In the genomic region with DNA sequence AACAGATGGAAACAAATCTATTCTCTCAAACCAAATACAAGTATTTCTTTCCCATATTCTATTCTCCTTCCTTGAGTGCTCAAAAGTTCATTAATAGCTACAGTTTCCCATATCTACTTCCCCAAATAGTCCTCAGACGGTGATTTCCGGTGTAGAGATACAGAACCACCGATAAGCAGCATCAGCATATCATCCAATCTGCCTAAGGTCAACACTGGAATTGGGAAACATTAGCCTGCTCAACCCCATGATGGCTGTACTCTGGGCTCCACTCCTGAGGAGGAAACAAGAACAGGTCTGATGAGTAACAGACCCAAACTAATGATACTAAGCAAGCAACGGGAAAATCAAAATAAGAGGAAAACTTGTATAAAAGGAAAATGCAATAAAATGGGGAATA, we compare ENCODE assay signal across 26 cellular contexts.
DNase-seq lines count a peak whose midpoint lies in the region; ATAC-seq, FAIRE-seq and TF ChIP-seq lines count a peak whose summit lies in the region.
"Had no signal": no experiment of that assay in that cellular context is flagged by ENCODE, and none has a peak within 500 bp of the region (broad histone marks: within the 10 kb centered on the region; RNA-seq: fewer than 3 reads in every experiment).

No MANE protein-coding gene starts in this region.

- no peak overlapping the region for H3K4me3 Mint-ChIP-seq in endothelial cell (ENCODE audit: unreplicated experiment)
- H3K4me3 Mint-ChIP-seq in natural killer cell treated with Interleukin-12 subunit alpha and Interleukin-12 subunit beta and Interleukin-15 and Interleukin-18, amount 100 ng/mL, for 72 hours = no peak overlapping the region
- H3K4me3 Mint-ChIP-seq: H9, T-cell had no signal

- peak; percentile 52 for ATAC-seq in mucosa of descending colon
- ATAC-seq in natural killer cell treated with Interleukin-12 subunit alpha and Interleukin-12 subunit beta and Interleukin-15 and Interleukin-18, amount 100 ng/mL, for 72 hours = no peak
- no peak for ATAC-seq in HG02970 (IDR thresholded peaks at IDR 0.05; ENCODE audit: low FRiP score, unreplicated experiment)
- ATAC-seq: Panc1, T-cell had no signal

- H3K9me3 ChIP-seq in mucosa of descending colon = no peaks in the 10 kb centered on the region

- TF ChIP-seq CTCF in endothelial cell (IDR thresholded peaks at IDR 0.05; ENCODE audit: unreplicated experiment) = no peak
- no peak for TF ChIP-seq CTCF in mucosa of descending colon (IDR thresholded peaks at IDR 0.05)

- H3K27me3 Mint-ChIP-seq in endothelial cell (ENCODE audit: unreplicated experiment) = peaks cover 7% of the 10 kb centered on the region
- peaks cover 0 to 3% of the 10 kb centered on the region in 2 donors for H3K27me3 Mint-ChIP-seq in natural killer cell treated with Interleukin-12 subunit alpha and Interleukin-12 subunit beta and Interleukin-15 and Interleukin-18, amount 100 ng/mL, for 72 hours
- H3K27me3 Mint-ChIP-seq: CD4-positive, alpha-beta memory T cell; IgD-negative memory B cell; T-cell had no signal

- peak; percentile 64 for FAIRE-seq in GM19239 (lab: Jason Lieb, UNC)
- FAIRE-seq: GM18507, HTR-8/SVneo had no signal

- no peak for DNase-seq in GM19239 (ENCODE audit: insufficient read length, low spot score)
- peak; percentile 48 for DNase-seq in KBM-7
- no peak for DNase-seq in endothelial cell (ENCODE audit: low spot score)
- no peak for DNase-seq in mucosa of descending colon
- no peak for DNase-seq in D341Med (ENCODE audit: low spot score)
- DNase-seq in activated CD4-positive, CD25-positive, alpha-beta regulatory T cell (lab: John Stamatoyannopoulos, UW) = no peak
- no peak for DNase-seq in natural killer cell treated with Interleukin-12 subunit alpha and Interleukin-12 subunit beta and Interleukin-15 and Interleukin-18, amount 100 ng/mL, for 72 hours (ENCODE audit: low spot score)
- DNase-seq: CD4-positive, alpha-beta memory T cell; DMS153; GDM1; GM23248; H9; MM.1S; NCI-H1092 treated with DMSO at 0.1 percent for 48 hours; NCI-H2029 treated with DMSO at 0.1 percent for 48 hours; NCI-H226; NCI-H510A treated with DMSO at 0.1 percent for 48 hours; NCI-H748 treated with DMSO at 0.1 percent for 48 hours; SIG-M5; T-cell had no signal

- H3K36me3 ChIP-seq in mucosa of descending colon (ENCODE audit: low read depth) = no peaks in the 10 kb centered on the region

- in situ Hi-C loops in KBM-7 (cut with MboI; ENCODE audit: low pct_unique_long_range_greater_than_20kb, low sequenced_read_pairs) = no loop called here

- H3K36me3 Mint-ChIP-seq in endothelial cell (ENCODE audit: low read depth, unreplicated experiment) = peaks cover 8% of the 10 kb centered on the region
- no peaks in the 10 kb centered on the region for H3K36me3 Mint-ChIP-seq in natural killer cell treated with Interleukin-12 subunit alpha and Interleukin-12 subunit beta and Interleukin-15 and Interleukin-18, amount 100 ng/mL, for 72 hours

- peaks cover 40% of the 10 kb centered on the region for H3K4me1 Mint-ChIP-seq in endothelial cell (ENCODE audit: unreplicated experiment)
- H3K4me1 Mint-ChIP-seq in natural killer cell treated with Interleukin-12 subunit alpha and Interleukin-12 subunit beta and Interleukin-15 and Interleukin-18, amount 100 ng/mL, for 72 hours (ENCODE audit: low read depth in 2 of 2) = no peaks in the 10 kb centered on the region
- H3K4me1 Mint-ChIP-seq: CD4-positive, alpha-beta memory T cell; T-cell had no signal

- intact Hi-C loops in mucosa of descending colon (cut with DNase I, micrococcal nuclease) = no loop called here

- H3K9me3 Mint-ChIP-seq in endothelial cell (ENCODE audit: unreplicated experiment) = no peaks in the 10 kb centered on the region
- H3K9me3 Mint-ChIP-seq in natural killer cell treated with Interleukin-12 subunit alpha and Interleukin-12 subunit beta and Interleukin-15 and Interleukin-18, amount 100 ng/mL, for 72 hours = no peaks in the 10 kb centered on the region
- H3K9me3 Mint-ChIP-seq: H9, T-cell had no signal

- peak overlapping the region; percentile 65 for H3K27ac Mint-ChIP-seq in endothelial cell (ENCODE audit: unreplicated experiment)
- H3K27ac Mint-ChIP-seq in natural killer cell treated with Interleukin-12 subunit alpha and Interleukin-12 subunit beta and Interleukin-15 and Interleukin-18, amount 100 ng/mL, for 72 hours = no peak overlapping the region
- H3K27ac Mint-ChIP-seq: CD4-positive, alpha-beta memory T cell; H9; IgD-negative memory B cell; T-cell had no signal

- peaks cover 7% of the 10 kb centered on the region for H3K4me1 ChIP-seq in mucosa of descending colon (ENCODE audit: low read depth)
- H3K4me1 ChIP-seq: BLaER1 had no signal

- no peak overlapping the region for H3K4me3 ChIP-seq in mucosa of descending colon
- H3K4me3 ChIP-seq: BLaER1, GM23248 had no signal
